ENCODE assay signal across 20 cellular contexts in the genomic region with DNA sequence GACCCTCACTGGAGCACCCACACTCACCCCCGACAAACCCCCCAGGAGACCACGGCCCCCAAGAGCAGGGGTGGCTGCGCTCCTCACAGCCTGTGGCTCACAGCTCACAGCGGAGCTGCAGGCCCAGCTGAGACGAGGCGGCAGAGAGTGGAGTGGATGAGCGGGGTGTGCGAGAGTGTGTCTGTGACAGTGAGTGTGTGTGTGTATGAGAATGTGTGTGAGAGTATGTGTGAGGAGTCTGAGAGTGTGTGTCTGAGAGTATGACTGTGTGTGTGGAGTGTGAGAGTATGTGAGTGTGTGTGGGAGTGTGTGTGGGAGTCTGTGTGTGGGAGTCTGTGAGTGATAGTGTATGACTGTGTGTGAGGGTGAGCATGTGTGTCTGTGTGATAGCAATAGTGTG. TPM values are rescaled to one million over a fixed set of nuclear protein-coding genes. Genes with fewer than 3 reads are reported as not detected.
DNase-seq lines count a peak whose midpoint lies in the region; ATAC-seq, FAIRE-seq and TF ChIP-seq lines count a peak whose summit lies in the region.
"Had no signal": no experiment of that assay in that cellular context is flagged by ENCODE, and none has a peak within 500 bp of the region (broad histone marks: within the 10 kb centered on the region; RNA-seq: fewer than 3 reads in every experiment).

No MANE protein-coding gene starts in this region.

- no peaks in the 10 kb centered on the region for H3K36me3 ChIP-seq in K562 (ENCODE audit: control insufficient read depth, insufficient read depth, low read length)
- H3K36me3 ChIP-seq: esophagus squamous epithelium, WERI-Rb-1 had no signal

- H3K4me1 ChIP-seq in K562 (replicated peaks in 1 of 2; ENCODE audit: control insufficient read depth in 2 of 2, insufficient read depth in 2 of 2, low read length in 2 of 2), result peaks cover 3 to 50% of the 10 kb centered on the region in 2 experiments; a peak in 3 of 5 replicates
- H3K4me1 ChIP-seq: esophagus squamous epithelium had no signal

- TF ChIP-seq CTCF in K562 (IDR thresholded peaks at IDR 0.05 in 2 of 3, conservative IDR thresholded peaks at IDR 0.05 in 1 of 3; ENCODE audit: insufficient read depth in 2 of 3, low read depth in 1 of 3, low read length in 3 of 3), result no peak

- CTCF ChIA-PET in K562 (lab: Yijun Ruan, JAX; ENCODE audit: low intra/inter-chr PET ratio), result no interaction called here

- in situ Hi-C loops in K562 (cut with MboI), result no loop called here

- no peak for TF ChIP-seq EP300 in K562 (IDR thresholded peaks at IDR 0.05; ENCODE audit: low read length)

- TF ChIP-seq RAD21 in K562 (CRISPR knock-in tag; conservative IDR thresholded peaks at IDR 0.05 in 1 of 2, IDR thresholded peaks at IDR 0.05 in 1 of 2), result no peak

- no peaks in the 10 kb centered on the region for H4K20me1 ChIP-seq in K562 (replicated peaks; ENCODE audit: control insufficient read depth, insufficient read depth, low read length)

- H3K27ac ChIP-seq in K562 (ENCODE audit: extremely low read depth, low read depth, low read length), result no peak overlapping the region
- H3K27ac ChIP-seq: esophagus squamous epithelium, WERI-Rb-1 had no signal

- H3K9ac ChIP-seq in K562 (ENCODE audit: insufficient read depth in 1 of 2, low read depth in 2 of 2, low read length in 2 of 2), result no peak overlapping the region

- peak; percentile 9 for DNase-seq in stimulated activated CD4-positive, alpha-beta T cell treated with anti-CD3 and anti-CD28 coated beads, Interleukin-2, amount 100 ng/mL, for 4 hours (ENCODE audit: low read depth)
- no peak for DNase-seq in stimulated activated CD4-positive, alpha-beta T cell treated with anti-CD3 and anti-CD28 coated beads, Interleukin-12 subunit alpha, Interleukin-12 subunit beta, amount 100 ng/mL, for 4 hours
- peak in 2 of 4 experiments; percentile 31 to 46 for DNase-seq in K562 (ENCODE audit: extremely low read depth in 1 of 4, low spot score in 3 of 4)
- peak; percentile 72 for DNase-seq in mesenteric fat pad (ENCODE audit: low spot score)
- no peak for DNase-seq in urothelium cell line (ENCODE audit: low spot score)
- DNase-seq in stimulated activated CD8-positive, alpha-beta memory T cell treated with anti-CD3 and anti-CD28 coated beads, Interleukin-4, amount 100 ng/mL, for 48 hours, result no peak
- DNase-seq in effector CD4-positive, alpha-beta T cell, result no peak
- DNase-seq: caudate nucleus; CD8-positive, alpha-beta T cell; effector memory CD4-positive, alpha-beta T cell; esophagus squamous epithelium; GOT3; MM.1S; naive B cell; NCI-H1694 treated with DMSO at 0.1 percent for 48 hours; NCI-H226; NK-92 treated with Interleukin-12 subunit alpha and Interleukin-12 subunit beta, amount 100 ng/mL, for 24 hours; stimulated activated naive CD4-positive, alpha-beta T cell treated with Interleukin-2 at 50 U/mL for 16 hours; WERI-Rb-1 had no signal

- 63% methylated on average over 8 of the region's 8 CpGs for WGBS in K562 (ENCODE audit: insufficient coverage, low coverage, missing lambda C conversion rate)

- TF ChIP-seq POLR2A in K562 (conservative IDR thresholded peaks at IDR 0.05), result no peak

- ATAC-seq in K562 (no peak), GM18517 (IDR thresholded peaks at IDR 0.05; ENCODE audit: unreplicated experiment) (no peak)
- ATAC-seq: CD8-positive, alpha-beta T cell had no signal

- H3K79me2 ChIP-seq in K562 (ENCODE audit: control insufficient read depth, insufficient read depth, low read length), result no peaks in the 10 kb centered on the region

- H3K4me3 ChIP-seq in K562, result no peak overlapping the region
- H3K4me3 ChIP-seq: esophagus squamous epithelium had no signal

- intact Hi-C loops in K562 (cut with micrococcal nuclease), result no loop called here

- H3K27me3 ChIP-seq in K562 (ENCODE audit: control insufficient read depth in 2 of 2, insufficient read depth in 2 of 2, low read length in 2 of 2), result peaks cover 14 to 50% of the 10 kb centered on the region in 2 experiments; a peak in 4 of 5 replicates
- H3K27me3 ChIP-seq: esophagus squamous epithelium had no signal

- no peak overlapping the region for H2AFZ ChIP-seq in K562 (ENCODE audit: low read depth, low read length)

- FAIRE-seq in K562 (lab: Jason Lieb, UNC), result peak; percentile 52
- peak; percentile 59 for FAIRE-seq in urothelium cell line (lab: Jason Lieb, UNC)

- no peaks in the 10 kb centered on the region for H3K9me3 ChIP-seq in K562 (replicated peaks; ENCODE audit: control insufficient read depth, insufficient read depth, low read depth, low read length)
- H3K9me3 ChIP-seq: esophagus squamous epithelium had no signal

- BruUV-seq in K562 (replicated peaks; lab: Mats Ljungman, UMichigan), result no TSS peak

- POLR2A ChIA-PET in K562 (lab: Yijun Ruan, JAX), result interaction anchor here (1.0 to 1.1 kb wide), 2 partner anchors 12 to 13 kb away, joined by 3 to 5 read pairs; no protein-coding TSS in a partner anchor

- H3K4me2 ChIP-seq in K562 (ENCODE audit: insufficient read depth, low read length), result no peak overlapping the region

- no peaks in the 10 kb centered on the region for H3K9me1 ChIP-seq in K562 (ENCODE audit: control insufficient read depth, insufficient read depth, low read length)

TF ChIP-seq in K562, 482 proteins besides CTCF, POLR2A, EP300 and RAD21 (continues in another document):
- TF ChIP-seq ZBTB1 (CRISPR knock-in tag; IDR thresholded peaks at IDR 0.05; ENCODE audit: borderline replicate concordance, low read depth), result no peak
- peak in 1 of 2 experiments; percentile 64; a peak in 2 of 4 replicates for TF ChIP-seq HDAC1 (IDR thresholded peaks at IDR 0.05)
- 0 out of 2 replicates have a peak, but pooled peaks have one; percentile 7 for TF ChIP-seq MTA2 (IDR thresholded peaks at IDR 0.05; ENCODE audit: low read depth)
- peak; percentile 63 for TF ChIP-seq ARID1B (IDR thresholded peaks at IDR 0.05)
- no peak for TF ChIP-seq ZNF408 (CRISPR knock-in tag; IDR thresholded peaks at IDR 0.05; ENCODE audit: low read depth)
- TF ChIP-seq BCOR (IDR thresholded peaks at IDR 0.05), result 0 out of 2 replicates have a peak, but pooled peaks have one; percentile 32
- no peak for TF ChIP-seq RBM14 (IDR thresholded peaks at IDR 0.05; ENCODE audit: borderline replicate concordance, insufficient read depth, low read depth, low read length)
- no peak for TF ChIP-seq HMGN3 (IDR thresholded peaks at IDR 0.05; ENCODE audit: borderline replicate concordance, extremely low read depth, insufficient read length, low read depth, low read length)
- TF ChIP-seq SPI1 (IDR thresholded peaks at IDR 0.05; ENCODE audit: borderline replicate concordance, low read depth, low read length), result no peak
- TF ChIP-seq STAG1 (CRISPR knock-in tag; IDR thresholded peaks at IDR 0.05; ENCODE audit: borderline replicate concordance), result no peak
- no peak for TF ChIP-seq CBX8 (IDR thresholded peaks at IDR 0.05; ENCODE audit: borderline replicate concordance, extremely low read depth, low read depth, low read length, poor library complexity, severe bottlenecking)
- TF ChIP-seq TRIM24 (IDR thresholded peaks at IDR 0.05), result 0 out of 4 replicates have a peak, but pooled peaks of 1 of the 2 experiments have one; percentile 12
- no peak; the same call in 1 of the 2 replicates for TF ChIP-seq CBFA2T2 (conservative IDR thresholded peaks at IDR 0.05)
- TF ChIP-seq TCF3 (CRISPR knock-in tag; IDR thresholded peaks at IDR 0.05), result peak; percentile 47; the same call in 1 of the 2 replicates
- TF ChIP-seq TEAD4 (IDR thresholded peaks at IDR 0.05; ENCODE audit: low read length), result 0 out of 2 replicates have a peak, but pooled peaks have one; percentile 15
- no peak for TF ChIP-seq TEAD4 (CRISPR knock-in tag; IDR thresholded peaks at IDR 0.05; ENCODE audit: borderline replicate concordance)
- peak; percentile 35; the same call in 1 of the 2 replicates for TF ChIP-seq SMARCA4 (IDR thresholded peaks at IDR 0.05)
- peak; percentile 95 for TF ChIP-seq EGR1 (conservative IDR thresholded peaks at IDR 0.05)
- TF ChIP-seq BDP1 (IDR thresholded peaks at IDR 0.05; ENCODE audit: insufficient read depth, insufficient read length), result no peak
- peak; percentile 17; the same call in 1 of the 2 replicates for TF ChIP-seq ELF4 (CRISPR knock-in tag; IDR thresholded peaks at IDR 0.05)
- no peak for TF ChIP-seq KAT8 (IDR thresholded peaks at IDR 0.05; ENCODE audit: low read depth)
- TF ChIP-seq NFIC (IDR thresholded peaks at IDR 0.05), result 0 out of 2 replicates have a peak, but pooled peaks have one; percentile 14
- TF ChIP-seq ZNF146 (CRISPR knock-in tag; IDR thresholded peaks at IDR 0.05; ENCODE audit: unreplicated experiment), result no peak
- no peak for TF ChIP-seq MYNN (IDR thresholded peaks at IDR 0.05)
- no peak for TF ChIP-seq MYNN (CRISPR knock-in tag; IDR thresholded peaks at IDR 0.05)
- no peak for TF ChIP-seq NRF1 (conservative IDR thresholded peaks at IDR 0.05 in 1 of 2, IDR thresholded peaks at IDR 0.05 in 1 of 2)
- no peak for TF ChIP-seq ZNF444 (CRISPR knock-in tag; IDR thresholded peaks at IDR 0.05)
- TF ChIP-seq NFYB (IDR thresholded peaks at IDR 0.05; ENCODE audit: extremely low read depth, insufficient read length), result no peak
- no peak for TF ChIP-seq HNRNPLL (IDR thresholded peaks at IDR 0.05; ENCODE audit: low read depth, low read length, poor library complexity, severe bottlenecking)

RNA-seq across cellular contexts. Expression of a gene that starts 55.3 kb away (rescaled TPM):
- total RNA-seq in K562 (2011; cell fraction: chromatin; rRNA removed; ENCODE audit: low replicate concordance), result 13.4 and 28.3 TPM in 2 replicates
- total RNA-seq in K562 (2011; cell fraction: nucleolus; rRNA removed), result 27.2 and 33.5 TPM in 2 replicates
- total RNA-seq in K562 (2011; cell fraction: nucleoplasm; rRNA removed), result 24.2 and 26.6 TPM in 2 replicates
- total RNA-seq in K562 (2014; rRNA removed) (11.3 and 16.6 TPM in 2 replicates), K562 (2014; rRNA removed; fragmentation: Illumina TruSeq; extraction: Trizol) (9.3 and 11.0 TPM in 2 replicates), K562 (2015; rRNA removed; fragmentation: Illumina TruSeq; extraction: Trizol) (6.2 and 8.0 TPM in 2 replicates), K562 (2021) (8.3 and 11.1 TPM in 2 replicates), mesenteric fat pad (169 TPM)
- polyA plus RNA-seq in K562 (2011; rRNA removed) (16.7 and 29.0 TPM in 2 replicates), K562 (2014; fragmentation: Illumina TruSeq; extraction: Trizol) (14.9 and 20.5 TPM in 2 replicates), K562 (2014; fragmentation: Nextera tagmentation; extraction: Ambion mirVana) (10 to 100 TPM; 17.4 to 23.1 TPM), K562 (2014; rRNA removed) (28.8 and 35.7 TPM in 2 replicates)
- polyA plus RNA-seq in K562 (2011; cell fraction: cytosol; rRNA removed), result 22.2 and 66.4 TPM in 2 replicates
- 29.5 and 79.3 TPM in 2 replicates for polyA plus RNA-seq in K562 (2011; cell fraction: nucleus; rRNA removed)
- polyA plus RNA-seq in K562 (2012), result 20.6 and 22.3 TPM in 2 replicates
- polyA minus RNA-seq in K562 (2011; rRNA and poly(A)+ RNA removed), result 8.8 and 21.6 TPM in 2 replicates
- polyA minus RNA-seq in K562 (2011; cell fraction: cytosol; rRNA and poly(A)+ RNA removed), result 6.0 and 9.3 TPM in 2 replicates
- polyA minus RNA-seq in K562 (2011; cell fraction: nucleus; rRNA and poly(A)+ RNA removed), result 38.2 and 39.5 TPM in 2 replicates

Comparison
In these comparisons a context has a peak if more than half of its experiments do, and no peak if none do; other contexts are left out.
1. DNase-seq: peak in stimulated activated CD4-positive, alpha-beta T cell treated with anti-CD3 and anti-CD28 coated beads, Interleukin-2, amount 100 ng/mL, for 4 hours (single experiment) and mesenteric fat pad (single experiment); none in stimulated activated CD4-positive, alpha-beta T cell treated with anti-CD3 and anti-CD28 coated beads, Interleukin-12 subunit alpha, Interleukin-12 subunit beta, amount 100 ng/mL, for 4 hours (single experiment), urothelium cell line (single experiment), stimulated activated CD8-positive, alpha-beta memory T cell treated with anti-CD3 and anti-CD28 coated beads, Interleukin-4, amount 100 ng/mL, for 48 hours (single experiment) and effector CD4-positive, alpha-beta T cell (single experiment).